22 cellular contexts compared by ENCODE assay signal in genomic region chr1:23416964-23417363, GRCh38. TPM values are rescaled to one million over a fixed set of nuclear protein-coding genes. Genes with fewer than 3 reads are reported as not detected.
"Had no signal": no experiment of that assay in that cellular context is flagged by ENCODE, and none has a peak within 500 bp of the region (broad histone marks: within the 10 kb centered on the region; RNA-seq: fewer than 3 reads in every experiment).

No MANE protein-coding gene starts in this region.

- H3K27ac ChIP-seq: colonic mucosa, epithelial cell of prostate, esophagus squamous epithelium had no signal

- H3K4me3 ChIP-seq: colonic mucosa, esophagus squamous epithelium, gastroesophageal sphincter had no signal

- H3K36me3 ChIP-seq: colonic mucosa had no signal

- H3K9me3 ChIP-seq: colonic mucosa, esophagus squamous epithelium, gastroesophageal sphincter had no signal

- DNase-seq: activated B cell treated with CpG ODN at 0.5 μM for 24 hours; activated CD4-positive, alpha-beta T cell treated with anti-CD3 and anti-CD28 coated beads for 48 hours; activated CD4-positive, alpha-beta T cell treated with anti-CD3 and anti-CD28 coated beads, Interleukin-2, amount 50 U/mL, for 1 hour; activated CD4-positive, alpha-beta T cell treated with anti-CD3 and anti-CD28 coated beads, Interleukin-2, amount 50 U/mL, for 48 hours; activated CD8-positive, alpha-beta memory T cell treated with anti-CD3 and anti-CD28 coated beads for 24 hours; activated CD8-positive, alpha-beta T cell treated with anti-CD3 and anti-CD28 coated beads for 36 hours; activated effector memory CD4-positive, alpha-beta T cell treated with Interleukin-2 at 50 U/mL for 16 hours; activated gamma-delta T cell treated with Interleukin-2 at 50 U/mL for 16 hours; activated naive CD4-positive, alpha-beta T cell treated with anti-CD3 and anti-CD28 coated beads, Interleukin-2, amount 50 U/mL, for 16 hours; activated naive CD4-positive, alpha-beta T cell treated with Interleukin-2 at 50 U/mL for 16 hours; activated T-cell treated with anti-CD3 and anti-CD28 coated beads, Interleukin-2, amount 50 U/mL, for 4 hours; amniotic stem cell; central memory CD4-positive, alpha-beta T cell; effector CD8-positive, alpha-beta T cell; esophagus squamous epithelium; foreskin melanocyte; T-helper 2 cell had no signal

- ATAC-seq: activated CD4-positive, CD25-positive, alpha-beta regulatory T cell treated with anti-CD3 and anti-CD28 coated beads, Interleukin-2, amount 50 U/mL, for 24 hours; activated CD8-positive, alpha-beta T cell treated with anti-CD3 and anti-CD28 coated beads for 36 hours; activated T-cell treated with anti-CD3 and anti-CD28 coated beads, Interleukin-2, amount 50 U/mL, for 4 hours; activated T-helper 17 cell treated with anti-CD3 and anti-CD28 coated beads, Interleukin-2, amount 50 U/mL, for 72 hours; gastroesophageal sphincter had no signal

- H3K27me3 ChIP-seq: colonic mucosa, esophagus squamous epithelium, gastroesophageal sphincter had no signal

RNA-seq across cellular contexts. Expression of gene TCEA3, which starts 7.6 kb away (rescaled TPM):
- total RNA-seq: activated B cell treated with CpG ODN at 0.5 μM for 24 hours had no signal
